ENCODE assay signal across 25 cellular contexts in genomic region chr15:57273366-57273765, GRCh38.
DNase-seq lines count a peak whose midpoint lies in the region; ATAC-seq and TF ChIP-seq lines count a peak whose summit lies in the region.
"Had no signal": no experiment of that assay in that cellular context is flagged by ENCODE, and none has a peak within 500 bp of the region (broad histone marks: within the 10 kb centered on the region; RNA-seq: fewer than 3 reads in every experiment).

No MANE protein-coding gene starts in this region.

- H3K4me3 Mint-ChIP-seq in activated naive CD4-positive, alpha-beta T cell treated with anti-CD3 and anti-CD28 coated beads, Interleukin-2, amount 10 ng/mL, durations not matched to agents 7 days and 5 days = no peak overlapping the region
- H3K4me3 Mint-ChIP-seq: activated CD8-positive, alpha-beta T cell treated with anti-CD3 and anti-CD28 coated beads for 36 hours; activated naive CD8-positive, alpha-beta T cell; CD4-positive, alpha-beta memory T cell; GM23338; natural killer cell had no signal

- no peaks in the 10 kb centered on the region for H3K27me3 Mint-ChIP-seq in activated naive CD4-positive, alpha-beta T cell treated with anti-CD3 and anti-CD28 coated beads, Interleukin-2, amount 10 ng/mL, durations not matched to agents 7 days and 5 days
- H3K27me3 Mint-ChIP-seq: activated CD8-positive, alpha-beta T cell treated with anti-CD3 and anti-CD28 coated beads for 36 hours; activated naive CD8-positive, alpha-beta T cell; CD4-positive, alpha-beta memory T cell had no signal

- peaks cover 24% of the 10 kb centered on the region for H3K36me3 Mint-ChIP-seq in activated naive CD4-positive, alpha-beta T cell treated with anti-CD3 and anti-CD28 coated beads, Interleukin-2, amount 10 ng/mL, durations not matched to agents 7 days and 5 days

- H3K4me1 Mint-ChIP-seq in activated naive CD4-positive, alpha-beta T cell treated with anti-CD3 and anti-CD28 coated beads, Interleukin-2, amount 10 ng/mL, durations not matched to agents 7 days and 5 days = no peaks in the 10 kb centered on the region

- TF ChIP-seq CTCF in epithelial cell of esophagus (IDR thresholded peaks at IDR 0.05; ENCODE audit: insufficient read depth, low read depth, low read length, missing control alignments) = no peak

- no peaks in the 10 kb centered on the region for H3K9me3 Mint-ChIP-seq in activated naive CD4-positive, alpha-beta T cell treated with anti-CD3 and anti-CD28 coated beads, Interleukin-2, amount 10 ng/mL, durations not matched to agents 7 days and 5 days
- H3K9me3 Mint-ChIP-seq: activated CD8-positive, alpha-beta T cell treated with anti-CD3 and anti-CD28 coated beads for 36 hours; activated T-helper 2 cell treated with anti-CD3 and anti-CD28 coated beads, Interferon-gamma antibody, Interleukin-2, Interleukin-4, amounts not matched to agents 10 μg/mL and 5 μg/mL and 100 μg/mL, durations not matched to agents 14 hours and 24 hours and 36 hours; GM23338; natural killer cell had no signal

- ATAC-seq in HG03460 (IDR thresholded peaks at IDR 0.05; ENCODE audit: unreplicated experiment) (no peak), HG02610 (IDR thresholded peaks at IDR 0.05; ENCODE audit: unreplicated experiment) (no peak), HG03378 (IDR thresholded peaks at IDR 0.05; ENCODE audit: unreplicated experiment) (no peak)
- ATAC-seq: A549; activated CD8-positive, alpha-beta T cell treated with anti-CD3 and anti-CD28 coated beads for 36 hours; GM23338; left ventricle myocardium superior; natural killer cell had no signal

- H3K4me3 ChIP-seq in epithelial cell of esophagus (ENCODE audit: low read length) = no peak overlapping the region
- H3K4me3 ChIP-seq: A549, GM23338, SK-N-MC, transverse colon had no signal

- CTCF ChIA-PET in activated naive CD4-positive, alpha-beta T cell treated with anti-CD3 and anti-CD28 coated beads, Interleukin-2, amount 10 ng/mL, durations not matched to agents 7 days and 5 days (lab: Charles Lee) = no interaction called here

- DNase-seq in activated naive CD4-positive, alpha-beta T cell treated with anti-CD3 and anti-CD28 coated beads, Interleukin-2, amount 10 ng/mL, durations not matched to agents 7 days and 5 days = no peak
- DNase-seq in activated naive CD4-positive, alpha-beta T cell treated with Interleukin-2 at 50 U/mL for 16 hours = no peak
- DNase-seq in NCI-H526 (lab: John Stamatoyannopoulos, UW) (peak; percentile 76 to 81), epithelial cell of esophagus (ENCODE audit: low read depth) (peak; percentile 41), substantia nigra (lab: John Stamatoyannopoulos, UW) (no peak)
- DNase-seq: activated CD4-positive, alpha-beta T cell treated with anti-CD3 and anti-CD28 coated beads for 1 hour; activated CD8-positive, alpha-beta T cell treated with anti-CD3 and anti-CD28 coated beads for 36 hours; AML-193; aorta; CD4-positive, alpha-beta memory T cell; central memory CD4-positive, alpha-beta T cell; dermis blood vessel endothelial cell; left ventricle myocardium superior; natural killer cell; NCI-H2081; transverse colon had no signal

- peak overlapping the region; percentile 35 for H3K27ac Mint-ChIP-seq in activated naive CD4-positive, alpha-beta T cell treated with anti-CD3 and anti-CD28 coated beads, Interleukin-2, amount 10 ng/mL, durations not matched to agents 7 days and 5 days
- H3K27ac Mint-ChIP-seq: activated CD8-positive, alpha-beta T cell treated with anti-CD3 and anti-CD28 coated beads for 36 hours; activated naive CD8-positive, alpha-beta T cell; activated T-helper 2 cell treated with anti-CD3 and anti-CD28 coated beads, Interferon-gamma antibody, Interleukin-2, Interleukin-4, amounts not matched to agents 10 μg/mL and 5 μg/mL and 100 μg/mL, durations not matched to agents 14 hours and 24 hours and 36 hours; CD4-positive, alpha-beta memory T cell; GM23338; natural killer cell had no signal

- H3K27ac ChIP-seq in substantia nigra (ENCODE audit: low read depth, low read length, poor library complexity, severe bottlenecking) = peak overlapping the region; percentile 4
- H3K27ac ChIP-seq: A549, RWPE1, SK-N-MC, transverse colon had no signal

Comparison
In these comparisons a context has a peak if more than half of its experiments do, and no peak if none do; other contexts are left out.
1. DNase-seq: peak in NCI-H526 (2 of 2) and epithelial cell of esophagus (single experiment); none in activated naive CD4-positive, alpha-beta T cell treated with anti-CD3 and anti-CD28 coated beads, Interleukin-2, amount 10 ng/mL, durations not matched to agents 7 days and 5 days (single experiment), activated naive CD4-positive, alpha-beta T cell treated with Interleukin-2 at 50 U/mL for 16 hours (single experiment) and substantia nigra (0 of 49).